In the genomic region with DNA sequence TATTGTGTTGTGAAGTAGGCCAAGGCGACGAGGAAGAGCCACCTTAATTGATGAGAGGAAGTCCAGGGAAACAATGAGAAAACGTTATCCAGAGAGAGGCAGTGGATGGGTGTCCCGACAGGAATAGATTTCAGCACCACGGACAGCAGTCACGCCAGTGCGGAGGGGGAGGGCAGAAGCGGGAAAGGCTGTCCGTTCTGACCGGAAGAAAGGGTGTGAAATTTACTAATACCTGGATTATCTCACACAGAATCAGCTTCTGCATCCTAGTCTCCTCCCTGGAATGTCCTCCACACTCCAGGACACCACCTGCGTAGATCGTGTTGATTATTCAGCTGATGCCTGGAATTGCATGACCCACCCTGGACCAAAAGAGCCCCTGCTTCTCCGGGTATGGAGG, we compare ENCODE assay signal across 1 cellular context.
A peak's percentile ranks its signal among the peaks of the same experiment; 100 is the strongest.
TF ChIP-seq lines count a peak whose summit lies in the region.

No MANE protein-coding gene starts in this region.

TF ChIP-seq in K562, 482 proteins besides CTCF, POLR2A, EP300 and RAD21 (continued from another document and continues in another):
- TF ChIP-seq, protein P1, sequence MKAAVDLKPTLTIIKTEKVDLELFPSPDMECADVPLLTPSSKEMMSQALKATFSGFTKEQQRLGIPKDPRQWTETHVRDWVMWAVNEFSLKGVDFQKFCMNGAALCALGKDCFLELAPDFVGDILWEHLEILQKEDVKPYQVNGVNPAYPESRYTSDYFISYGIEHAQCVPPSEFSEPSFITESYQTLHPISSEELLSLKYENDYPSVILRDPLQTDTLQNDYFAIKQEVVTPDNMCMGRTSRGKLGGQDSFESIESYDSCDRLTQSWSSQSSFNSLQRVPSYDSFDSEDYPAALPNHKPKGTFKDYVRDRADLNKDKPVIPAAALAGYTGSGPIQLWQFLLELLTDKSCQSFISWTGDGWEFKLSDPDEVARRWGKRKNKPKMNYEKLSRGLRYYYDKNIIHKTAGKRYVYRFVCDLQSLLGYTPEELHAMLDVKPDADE (conservative IDR thresholded peaks at IDR 0.05; ENCODE audit: control insufficient read depth, low read depth, low read length) = no peak
- TF ChIP-seq ETV1 (tag; conservative IDR thresholded peaks at IDR 0.05; ENCODE audit: low read depth) (no peak; the same call in 1 of the 2 replicates), SOX6 (IDR thresholded peaks at IDR 0.05) (no peak), KLF16 (IDR thresholded peaks at IDR 0.05) (no peak), RHOXF2B (CRISPR knock-in tag; conservative IDR thresholded peaks at IDR 0.05) (no peak), BMI1 (IDR thresholded peaks at IDR 0.05; ENCODE audit: low read length) (no peak), KAT8 (IDR thresholded peaks at IDR 0.05; ENCODE audit: low read depth) (no peak), CREB1 (IDR thresholded peaks at IDR 0.05) (no peak), CREB1 (CRISPR knock-in tag; IDR thresholded peaks at IDR 0.05) (0 out of 2 replicates have a peak, but pooled peaks have one; percentile 25), MAZ (CRISPR knock-in tag; conservative IDR thresholded peaks at IDR 0.05 in 1 of 2, IDR thresholded peaks at IDR 0.05 in 1 of 2) (peak; percentile 40 to 88; a peak in 2 of 4 replicates), NR3C1 (CRISPR knock-in tag; IDR thresholded peaks at IDR 0.05) (peak; percentile 47; the same call in 1 of the 2 replicates), HLTF (IDR thresholded peaks at IDR 0.05) (no peak), ZNF76 (CRISPR knock-in tag; IDR thresholded peaks at IDR 0.05; ENCODE audit: borderline replicate concordance) (no peak), TBP (optimal IDR thresholded peaks at IDR 0.05; ENCODE audit: low read depth, low read length) (no peak), PRMT5 (CRISPR knock-in tag; IDR thresholded peaks at IDR 0.05) (peak; percentile 86; the same call in 1 of the 2 replicates), ZNF584 (CRISPR knock-in tag; IDR thresholded peaks at IDR 0.05; ENCODE audit: low read depth) (0 out of 2 replicates have a peak, but pooled peaks have one; percentile 54), PRPF4 (IDR thresholded peaks at IDR 0.05; ENCODE audit: insufficient read depth, low read depth, low read length, poor library complexity, severe bottlenecking) (no peak), FOXP1 (CRISPR knock-in tag; IDR thresholded peaks at IDR 0.05) (peak; percentile 70; the same call in 1 of the 2 replicates), ZNF507 (tag; conservative IDR thresholded peaks at IDR 0.05) (no peak), ZNF431 (CRISPR knock-in tag; IDR thresholded peaks at IDR 0.05) (0 out of 2 replicates have a peak, but pooled peaks have one; percentile 30), FOXA3 (CRISPR knock-in tag; conservative IDR thresholded peaks at IDR 0.05 in 1 of 2, IDR thresholded peaks at IDR 0.05 in 1 of 2) (peak in 1 of 2 experiments; percentile 59; a peak in 1 of 4 replicates), ZNF766 (CRISPR knock-in tag; conservative IDR thresholded peaks at IDR 0.05) (peak; percentile 68), SMAD4 (CRISPR knock-in tag; conservative IDR thresholded peaks at IDR 0.05) (0 out of 2 replicates have a peak, but pooled peaks have one; percentile 45), ZNF282 (CRISPR knock-in tag; IDR thresholded peaks at IDR 0.05) (no peak), EHMT2 (IDR thresholded peaks at IDR 0.05) (peak; percentile 99), KDM1A (IDR thresholded peaks at IDR 0.05) (0 out of 4 replicates have a peak, but pooled peaks of 1 of the 2 experiments have one; percentile 11)
- TF ChIP-seq, protein P2, sequence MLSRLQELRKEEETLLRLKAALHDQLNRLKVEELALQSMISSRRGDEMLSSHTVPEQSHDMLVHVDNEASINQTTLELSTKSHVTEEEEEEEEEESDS (CRISPR knock-in tag; IDR thresholded peaks at IDR 0.05) = no peak
- TF ChIP-seq, protein P3, sequence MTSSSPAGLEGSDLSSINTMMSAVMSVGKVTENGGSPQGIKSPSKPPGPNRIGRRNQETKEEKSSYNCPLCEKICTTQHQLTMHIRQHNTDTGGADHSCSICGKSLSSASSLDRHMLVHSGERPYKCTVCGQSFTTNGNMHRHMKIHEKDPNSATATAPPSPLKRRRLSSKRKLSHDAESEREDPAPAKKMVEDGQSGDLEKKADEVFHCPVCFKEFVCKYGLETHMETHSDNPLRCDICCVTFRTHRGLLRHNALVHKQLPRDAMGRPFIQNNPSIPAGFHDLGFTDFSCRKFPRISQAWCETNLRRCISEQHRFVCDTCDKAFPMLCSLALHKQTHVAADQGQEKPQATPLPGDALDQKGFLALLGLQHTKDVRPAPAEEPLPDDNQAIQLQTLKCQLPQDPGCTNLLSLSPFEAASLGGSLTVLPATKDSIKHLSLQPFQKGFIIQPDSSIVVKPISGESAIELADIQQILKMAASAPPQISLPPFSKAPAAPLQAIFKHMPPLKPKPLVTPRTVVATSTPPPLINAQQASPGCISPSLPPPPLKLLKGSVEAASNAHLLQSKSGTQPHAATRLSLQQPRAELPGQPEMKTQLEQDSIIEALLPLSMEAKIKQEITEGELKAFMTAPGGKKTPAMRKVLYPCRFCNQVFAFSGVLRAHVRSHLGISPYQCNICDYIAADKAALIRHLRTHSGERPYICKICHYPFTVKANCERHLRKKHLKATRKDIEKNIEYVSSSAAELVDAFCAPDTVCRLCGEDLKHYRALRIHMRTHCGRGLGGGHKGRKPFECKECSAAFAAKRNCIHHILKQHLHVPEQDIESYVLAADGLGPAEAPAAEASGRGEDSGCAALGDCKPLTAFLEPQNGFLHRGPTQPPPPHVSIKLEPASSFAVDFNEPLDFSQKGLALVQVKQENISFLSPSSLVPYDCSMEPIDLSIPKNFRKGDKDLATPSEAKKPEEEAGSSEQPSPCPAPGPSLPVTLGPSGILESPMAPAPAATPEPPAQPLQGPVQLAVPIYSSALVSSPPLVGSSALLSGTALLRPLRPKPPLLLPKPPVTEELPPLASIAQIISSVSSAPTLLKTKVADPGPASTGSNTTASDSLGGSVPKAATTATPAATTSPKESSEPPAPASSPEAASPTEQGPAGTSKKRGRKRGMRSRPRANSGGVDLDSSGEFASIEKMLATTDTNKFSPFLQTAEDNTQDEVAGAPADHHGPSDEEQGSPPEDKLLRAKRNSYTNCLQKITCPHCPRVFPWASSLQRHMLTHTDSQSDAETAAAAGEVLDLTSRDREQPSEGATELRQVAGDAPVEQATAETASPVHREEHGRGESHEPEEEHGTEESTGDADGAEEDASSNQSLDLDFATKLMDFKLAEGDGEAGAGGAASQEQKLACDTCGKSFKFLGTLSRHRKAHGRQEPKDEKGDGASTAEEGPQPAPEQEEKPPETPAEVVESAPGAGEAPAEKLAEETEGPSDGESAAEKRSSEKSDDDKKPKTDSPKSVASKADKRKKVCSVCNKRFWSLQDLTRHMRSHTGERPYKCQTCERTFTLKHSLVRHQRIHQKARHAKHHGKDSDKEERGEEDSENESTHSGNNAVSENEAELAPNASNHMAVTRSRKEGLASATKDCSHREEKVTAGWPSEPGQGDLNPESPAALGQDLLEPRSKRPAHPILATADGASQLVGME (CRISPR knock-in tag; IDR thresholded peaks at IDR 0.05) = no peak
- TF ChIP-seq, protein P4, sequence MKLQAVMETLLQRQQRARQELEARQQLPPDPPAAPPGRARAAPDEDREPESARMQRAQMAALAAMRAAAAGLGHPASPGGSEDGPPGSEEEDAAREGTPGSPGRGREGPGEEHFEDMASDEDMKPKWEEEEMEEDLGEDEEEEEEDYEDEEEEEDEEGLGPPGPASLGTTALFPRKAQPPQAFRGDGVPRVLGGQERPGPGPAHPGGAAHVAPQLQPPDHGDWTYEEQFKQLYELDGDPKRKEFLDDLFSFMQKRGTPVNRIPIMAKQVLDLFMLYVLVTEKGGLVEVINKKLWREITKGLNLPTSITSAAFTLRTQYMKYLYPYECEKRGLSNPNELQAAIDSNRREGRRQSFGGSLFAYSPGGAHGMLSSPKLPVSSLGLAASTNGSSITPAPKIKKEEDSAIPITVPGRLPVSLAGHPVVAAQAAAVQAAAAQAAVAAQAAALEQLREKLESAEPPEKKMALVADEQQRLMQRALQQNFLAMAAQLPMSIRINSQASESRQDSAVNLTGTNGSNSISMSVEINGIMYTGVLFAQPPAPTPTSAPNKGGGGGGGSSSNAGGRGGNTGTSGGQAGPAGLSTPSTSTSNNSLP (IDR thresholded peaks at IDR 0.05; ENCODE audit: borderline replicate concordance, low read depth, low read length) = no peak
- TF ChIP-seq, protein P5, sequence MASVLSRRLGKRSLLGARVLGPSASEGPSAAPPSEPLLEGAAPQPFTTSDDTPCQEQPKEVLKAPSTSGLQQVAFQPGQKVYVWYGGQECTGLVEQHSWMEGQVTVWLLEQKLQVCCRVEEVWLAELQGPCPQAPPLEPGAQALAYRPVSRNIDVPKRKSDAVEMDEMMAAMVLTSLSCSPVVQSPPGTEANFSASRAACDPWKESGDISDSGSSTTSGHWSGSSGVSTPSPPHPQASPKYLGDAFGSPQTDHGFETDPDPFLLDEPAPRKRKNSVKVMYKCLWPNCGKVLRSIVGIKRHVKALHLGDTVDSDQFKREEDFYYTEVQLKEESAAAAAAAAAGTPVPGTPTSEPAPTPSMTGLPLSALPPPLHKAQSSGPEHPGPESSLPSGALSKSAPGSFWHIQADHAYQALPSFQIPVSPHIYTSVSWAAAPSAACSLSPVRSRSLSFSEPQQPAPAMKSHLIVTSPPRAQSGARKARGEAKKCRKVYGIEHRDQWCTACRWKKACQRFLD (CRISPR knock-in tag; IDR thresholded peaks at IDR 0.05) = peak; percentile 79
- TF ChIP-seq, protein P6, sequence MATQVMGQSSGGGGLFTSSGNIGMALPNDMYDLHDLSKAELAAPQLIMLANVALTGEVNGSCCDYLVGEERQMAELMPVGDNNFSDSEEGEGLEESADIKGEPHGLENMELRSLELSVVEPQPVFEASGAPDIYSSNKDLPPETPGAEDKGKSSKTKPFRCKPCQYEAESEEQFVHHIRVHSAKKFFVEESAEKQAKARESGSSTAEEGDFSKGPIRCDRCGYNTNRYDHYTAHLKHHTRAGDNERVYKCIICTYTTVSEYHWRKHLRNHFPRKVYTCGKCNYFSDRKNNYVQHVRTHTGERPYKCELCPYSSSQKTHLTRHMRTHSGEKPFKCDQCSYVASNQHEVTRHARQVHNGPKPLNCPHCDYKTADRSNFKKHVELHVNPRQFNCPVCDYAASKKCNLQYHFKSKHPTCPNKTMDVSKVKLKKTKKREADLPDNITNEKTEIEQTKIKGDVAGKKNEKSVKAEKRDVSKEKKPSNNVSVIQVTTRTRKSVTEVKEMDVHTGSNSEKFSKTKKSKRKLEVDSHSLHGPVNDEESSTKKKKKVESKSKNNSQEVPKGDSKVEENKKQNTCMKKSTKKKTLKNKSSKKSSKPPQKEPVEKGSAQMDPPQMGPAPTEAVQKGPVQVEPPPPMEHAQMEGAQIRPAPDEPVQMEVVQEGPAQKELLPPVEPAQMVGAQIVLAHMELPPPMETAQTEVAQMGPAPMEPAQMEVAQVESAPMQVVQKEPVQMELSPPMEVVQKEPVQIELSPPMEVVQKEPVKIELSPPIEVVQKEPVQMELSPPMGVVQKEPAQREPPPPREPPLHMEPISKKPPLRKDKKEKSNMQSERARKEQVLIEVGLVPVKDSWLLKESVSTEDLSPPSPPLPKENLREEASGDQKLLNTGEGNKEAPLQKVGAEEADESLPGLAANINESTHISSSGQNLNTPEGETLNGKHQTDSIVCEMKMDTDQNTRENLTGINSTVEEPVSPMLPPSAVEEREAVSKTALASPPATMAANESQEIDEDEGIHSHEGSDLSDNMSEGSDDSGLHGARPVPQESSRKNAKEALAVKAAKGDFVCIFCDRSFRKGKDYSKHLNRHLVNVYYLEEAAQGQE (CRISPR knock-in tag; IDR thresholded peaks at IDR 0.05; ENCODE audit: low read depth) = peak; percentile 98
- TF ChIP-seq, protein P7, sequence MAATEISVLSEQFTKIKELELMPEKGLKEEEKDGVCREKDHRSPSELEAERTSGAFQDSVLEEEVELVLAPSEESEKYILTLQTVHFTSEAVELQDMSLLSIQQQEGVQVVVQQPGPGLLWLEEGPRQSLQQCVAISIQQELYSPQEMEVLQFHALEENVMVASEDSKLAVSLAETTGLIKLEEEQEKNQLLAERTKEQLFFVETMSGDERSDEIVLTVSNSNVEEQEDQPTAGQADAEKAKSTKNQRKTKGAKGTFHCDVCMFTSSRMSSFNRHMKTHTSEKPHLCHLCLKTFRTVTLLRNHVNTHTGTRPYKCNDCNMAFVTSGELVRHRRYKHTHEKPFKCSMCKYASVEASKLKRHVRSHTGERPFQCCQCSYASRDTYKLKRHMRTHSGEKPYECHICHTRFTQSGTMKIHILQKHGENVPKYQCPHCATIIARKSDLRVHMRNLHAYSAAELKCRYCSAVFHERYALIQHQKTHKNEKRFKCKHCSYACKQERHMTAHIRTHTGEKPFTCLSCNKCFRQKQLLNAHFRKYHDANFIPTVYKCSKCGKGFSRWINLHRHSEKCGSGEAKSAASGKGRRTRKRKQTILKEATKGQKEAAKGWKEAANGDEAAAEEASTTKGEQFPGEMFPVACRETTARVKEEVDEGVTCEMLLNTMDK (IDR thresholded peaks at IDR 0.05; ENCODE audit: borderline replicate concordance, insufficient read depth, low read depth, low read length, poor library complexity, severe bottlenecking) = no peak
- TF ChIP-seq, protein P8, sequence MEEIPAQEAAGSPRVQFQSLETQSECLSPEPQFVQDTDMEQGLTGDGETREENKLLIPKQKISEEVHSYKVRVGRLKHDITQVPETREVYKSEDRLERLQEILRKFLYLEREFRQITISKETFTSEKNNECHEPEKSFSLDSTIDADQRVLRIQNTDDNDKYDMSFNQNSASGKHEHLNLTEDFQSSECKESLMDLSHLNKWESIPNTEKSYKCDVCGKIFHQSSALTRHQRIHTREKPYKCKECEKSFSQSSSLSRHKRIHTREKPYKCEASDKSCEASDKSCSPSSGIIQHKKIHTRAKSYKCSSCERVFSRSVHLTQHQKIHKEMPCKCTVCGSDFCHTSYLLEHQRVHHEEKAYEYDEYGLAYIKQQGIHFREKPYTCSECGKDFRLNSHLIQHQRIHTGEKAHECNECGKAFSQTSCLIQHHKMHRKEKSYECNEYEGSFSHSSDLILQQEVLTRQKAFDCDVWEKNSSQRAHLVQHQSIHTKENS (CRISPR knock-in tag; IDR thresholded peaks at IDR 0.05) = no peak
- TF ChIP-seq, protein P9, sequence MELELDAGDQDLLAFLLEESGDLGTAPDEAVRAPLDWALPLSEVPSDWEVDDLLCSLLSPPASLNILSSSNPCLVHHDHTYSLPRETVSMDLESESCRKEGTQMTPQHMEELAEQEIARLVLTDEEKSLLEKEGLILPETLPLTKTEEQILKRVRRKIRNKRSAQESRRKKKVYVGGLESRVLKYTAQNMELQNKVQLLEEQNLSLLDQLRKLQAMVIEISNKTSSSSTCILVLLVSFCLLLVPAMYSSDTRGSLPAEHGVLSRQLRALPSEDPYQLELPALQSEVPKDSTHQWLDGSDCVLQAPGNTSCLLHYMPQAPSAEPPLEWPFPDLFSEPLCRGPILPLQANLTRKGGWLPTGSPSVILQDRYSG (tag; conservative IDR thresholded peaks at IDR 0.05; ENCODE audit: low read depth) = 0 out of 2 replicates have a peak, but pooled peaks have one; percentile 36
- TF ChIP-seq, protein P10, sequence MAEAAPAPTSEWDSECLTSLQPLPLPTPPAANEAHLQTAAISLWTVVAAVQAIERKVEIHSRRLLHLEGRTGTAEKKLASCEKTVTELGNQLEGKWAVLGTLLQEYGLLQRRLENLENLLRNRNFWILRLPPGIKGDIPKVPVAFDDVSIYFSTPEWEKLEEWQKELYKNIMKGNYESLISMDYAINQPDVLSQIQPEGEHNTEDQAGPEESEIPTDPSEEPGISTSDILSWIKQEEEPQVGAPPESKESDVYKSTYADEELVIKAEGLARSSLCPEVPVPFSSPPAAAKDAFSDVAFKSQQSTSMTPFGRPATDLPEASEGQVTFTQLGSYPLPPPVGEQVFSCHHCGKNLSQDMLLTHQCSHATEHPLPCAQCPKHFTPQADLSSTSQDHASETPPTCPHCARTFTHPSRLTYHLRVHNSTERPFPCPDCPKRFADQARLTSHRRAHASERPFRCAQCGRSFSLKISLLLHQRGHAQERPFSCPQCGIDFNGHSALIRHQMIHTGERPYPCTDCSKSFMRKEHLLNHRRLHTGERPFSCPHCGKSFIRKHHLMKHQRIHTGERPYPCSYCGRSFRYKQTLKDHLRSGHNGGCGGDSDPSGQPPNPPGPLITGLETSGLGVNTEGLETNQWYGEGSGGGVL (CRISPR knock-in tag; IDR thresholded peaks at IDR 0.05) = no peak
